18 cellular contexts compared by ENCODE assay signal in genomic region chr1:208603721-208604120, GRCh38.
DNase-seq lines count a peak whose midpoint lies in the region; ATAC-seq, FAIRE-seq and TF ChIP-seq lines count a peak whose summit lies in the region.
"Had no signal": no experiment of that assay in that cellular context is flagged by ENCODE, and none has a peak within 500 bp of the region (broad histone marks: within the 10 kb centered on the region; RNA-seq: fewer than 3 reads in every experiment).

No MANE protein-coding gene starts in this region.

- peak overlapping the region; percentile 53 for H3K9ac ChIP-seq in OCI-LY3 (ENCODE audit: low read length)

- DNase-seq in GM12891 (ENCODE audit: insufficient read length, low spot score), result no peak
- peak; percentile 77 for DNase-seq in esophagus muscularis mucosa (ENCODE audit: extremely low spot score)
- no peak for DNase-seq in effector memory CD4-positive, alpha-beta T cell
- no peak for DNase-seq in inferior parietal cortex (ENCODE audit: extremely low spot score)
- DNase-seq in kidney tubule cell (ENCODE audit: low spot score), result no peak
- DNase-seq: CD4-positive, alpha-beta T cell; DND-41; H9; KBM-7; NCI-H1417; NCI-H187; NCI-H446; NCI-H526 treated with DMSO at 0.1 percent for 48 hours; PC-9; RPMI8226; SJCRH30 had no signal

- 67% methylated on average over 2 of the region's 2 CpGs for WGBS in esophagus muscularis mucosa

- peak; percentile 23 for ATAC-seq in GM21390 (IDR thresholded peaks at IDR 0.05; ENCODE audit: unreplicated experiment)

- H4K20me1 ChIP-seq in OCI-LY3 (ENCODE audit: insufficient read depth, low read length), result no peaks in the 10 kb centered on the region; the same call in 1 of the 2 replicates

- peak overlapping the region; percentile 78 for H3K4me2 ChIP-seq in OCI-LY3 (ENCODE audit: low read length)
- H3K4me2 ChIP-seq: PC-9 had no signal

- H3K27me3 ChIP-seq in OCI-LY3 (ENCODE audit: low read depth, low read length) (peaks cover 7% of the 10 kb centered on the region; the same call in 1 of the 2 replicates), esophagus muscularis mucosa (no peaks in the 10 kb centered on the region)
- H3K27me3 ChIP-seq in effector memory CD4-positive, alpha-beta T cell (replicated peaks; ENCODE audit: control insufficient read depth, insufficient read depth, low read length, poor library complexity, severe bottlenecking), result no peaks in the 10 kb centered on the region

- no peaks in the 10 kb centered on the region for H3K79me2 ChIP-seq in OCI-LY3 (ENCODE audit: low read length)

- peak overlapping the region; percentile 59 for H3K4me3 ChIP-seq in OCI-LY3 (ENCODE audit: low read length)
- H3K4me3 ChIP-seq in esophagus muscularis mucosa, result no peak overlapping the region
- no peak overlapping the region for H3K4me3 ChIP-seq in effector memory CD4-positive, alpha-beta T cell (ENCODE audit: insufficient read depth, low read depth, low read length, poor library complexity, severe bottlenecking)
- H3K4me3 ChIP-seq: PC-9, SJCRH30 had no signal

- intact Hi-C loops in esophagus muscularis mucosa (cut with DNase I), result no loop called here

- H3K27ac ChIP-seq in OCI-LY3 (ENCODE audit: low read length) (peak overlapping the region; percentile 82), esophagus muscularis mucosa (replicated peaks in 1 of 4) (no peak overlapping the region)
- no peak overlapping the region for H3K27ac ChIP-seq in effector memory CD4-positive, alpha-beta T cell (ENCODE audit: insufficient read depth, low read length, poor library complexity, severe bottlenecking)
- H3K27ac ChIP-seq: PC-9, SJCRH30 had no signal

- FAIRE-seq in GM12891 (lab: Jason Lieb, UNC), result no peak

- H2AFZ ChIP-seq in OCI-LY3 (ENCODE audit: low read depth, low read length), result no peak overlapping the region
- H2AFZ ChIP-seq: PC-9 had no signal

- peaks cover 37% of the 10 kb centered on the region for H3K4me1 ChIP-seq in OCI-LY3 (ENCODE audit: low read length)
- peaks cover 0 to 6% (median 2%) of the 10 kb centered on the region in 4 donors for H3K4me1 ChIP-seq in esophagus muscularis mucosa
- no peaks in the 10 kb centered on the region for H3K4me1 ChIP-seq in effector memory CD4-positive, alpha-beta T cell (ENCODE audit: control insufficient read depth, insufficient read depth, low read length, poor library complexity, severe bottlenecking)
- H3K4me1 ChIP-seq: SJCRH30 had no signal

- H3K9me3 ChIP-seq in OCI-LY3 (ENCODE audit: insufficient read depth, low read length), result no peaks in the 10 kb centered on the region
- H3K9me3 ChIP-seq in esophagus muscularis mucosa, result no peaks in the 10 kb centered on the region
- no peaks in the 10 kb centered on the region for H3K9me3 ChIP-seq in effector memory CD4-positive, alpha-beta T cell (ENCODE audit: control insufficient read depth, low read length)
- H3K9me3 ChIP-seq: SJCRH30 had no signal

- no peaks in the 10 kb centered on the region for H3K36me3 ChIP-seq in OCI-LY3 (replicated peaks; ENCODE audit: low read depth, low read length)
- no peaks in the 10 kb centered on the region for H3K36me3 ChIP-seq in esophagus muscularis mucosa
- H3K36me3 ChIP-seq in effector memory CD4-positive, alpha-beta T cell (ENCODE audit: control insufficient read depth, insufficient read depth, low read length), result no peaks in the 10 kb centered on the region
- H3K36me3 ChIP-seq: SJCRH30 had no signal

- no peak for TF ChIP-seq CTCF in OCI-LY3 (IDR thresholded peaks at IDR 0.05; ENCODE audit: low read depth, low read length)
- TF ChIP-seq CTCF in esophagus muscularis mucosa (IDR thresholded peaks at IDR 0.05), result no peak

- TF ChIP-seq POLR2A in GM12891 (IDR thresholded peaks at IDR 0.05; ENCODE audit: low read depth, low read length), result no peak
- TF ChIP-seq POLR2A in esophagus muscularis mucosa (IDR thresholded peaks at IDR 0.05; ENCODE audit: low read depth), result no peak

- no peak for TF ChIP-seq EP300 in esophagus muscularis mucosa (IDR thresholded peaks at IDR 0.05)

TF ChIP-seq in GM12891, 5 proteins besides CTCF, POLR2A, EP300 and RAD21:
- TF ChIP-seq SPI1 (IDR thresholded peaks at IDR 0.05; ENCODE audit: low read depth, low read length) (peak; percentile 71), POU2F2 (IDR thresholded peaks at IDR 0.05; ENCODE audit: low read depth, low read length) (no peak)
